In genomic region chr12:110284597-110284996, GRCh38 we compare ENCODE assay signal across 9 cellular contexts. TPM values are rescaled to one million over a fixed set of nuclear protein-coding genes. Genes with fewer than 3 reads are reported as not detected.
DNase-seq lines count a peak whose midpoint lies in the region; ATAC-seq and TF ChIP-seq lines count a peak whose summit lies in the region.
"Had no signal": no experiment of that assay in that cellular context is flagged by ENCODE, and none has a peak within 500 bp of the region (broad histone marks: within the 10 kb centered on the region; RNA-seq: fewer than 3 reads in every experiment).

No MANE protein-coding gene starts in this region.

- TF ChIP-seq CTCF in WTC11 (IDR thresholded peaks at IDR 0.05), result no peak
- no peak for TF ChIP-seq CTCF in fibroblast of the aortic adventitia (IDR thresholded peaks at IDR 0.05; ENCODE audit: insufficient read depth, low read length)
- no peak for TF ChIP-seq CTCF in stomach (IDR thresholded peaks at IDR 0.05)

- peak overlapping the region; percentile 95 for H3K4me3 ChIP-seq in fibroblast of the aortic adventitia (ENCODE audit: low read depth, low read length)
- peak overlapping the region; percentile 13 to 89 (median 82) for H3K4me3 ChIP-seq in stomach

- H3K9me3 Mint-ChIP-seq in activated CD8-positive, alpha-beta memory T cell treated with anti-CD3 and anti-CD28 coated beads, Interleukin-2, amount 10 ng/mL, durations not matched to agents 7 days and 5 days (ENCODE audit: low read depth), result no peaks in the 10 kb centered on the region
- no peaks in the 10 kb centered on the region for H3K9me3 Mint-ChIP-seq in WTC11

- peaks cover 65% of the 10 kb centered on the region for H3K4me1 Mint-ChIP-seq in activated CD8-positive, alpha-beta memory T cell treated with anti-CD3 and anti-CD28 coated beads, Interleukin-2, amount 10 ng/mL, durations not matched to agents 7 days and 5 days
- H3K4me1 Mint-ChIP-seq in WTC11, result peaks cover 54% of the 10 kb centered on the region

- CTCF ChIA-PET in activated CD8-positive, alpha-beta memory T cell treated with anti-CD3 and anti-CD28 coated beads, Interleukin-2, amount 10 ng/mL, durations not matched to agents 7 days and 5 days (lab: Charles Lee), result interaction anchor here (0.6 to 1.4 kb wide), 4 partner anchors 23 to 183 kb away, joined by 3 read pairs; no protein-coding TSS in a partner anchor
- CTCF ChIA-PET in WTC11 (lab: Charles Lee), result no interaction called here

- H3K27me3 Mint-ChIP-seq in activated CD8-positive, alpha-beta memory T cell treated with anti-CD3 and anti-CD28 coated beads, Interleukin-2, amount 10 ng/mL, durations not matched to agents 7 days and 5 days, result peaks cover 5% of the 10 kb centered on the region
- peaks cover 8% of the 10 kb centered on the region for H3K27me3 Mint-ChIP-seq in WTC11 (ENCODE audit: low read depth)

- peak overlapping the region; percentile 98 for H3K4me3 Mint-ChIP-seq in activated CD8-positive, alpha-beta memory T cell treated with anti-CD3 and anti-CD28 coated beads, Interleukin-2, amount 10 ng/mL, durations not matched to agents 7 days and 5 days
- H3K4me3 Mint-ChIP-seq in WTC11, result peak overlapping the region; percentile 89

- POLR2A ChIA-PET in WTC11 (lab: Charles Lee), result no interaction called here

- H3K27me3 ChIP-seq in stomach, result no peaks in the 10 kb centered on the region

- H3K27ac Mint-ChIP-seq in activated CD8-positive, alpha-beta memory T cell treated with anti-CD3 and anti-CD28 coated beads, Interleukin-2, amount 10 ng/mL, durations not matched to agents 7 days and 5 days, result peak overlapping the region; percentile 92
- H3K27ac Mint-ChIP-seq in WTC11, result peak overlapping the region; percentile 75

- no peak for ATAC-seq in activated CD8-positive, alpha-beta memory T cell treated with anti-CD3 and anti-CD28 coated beads, Interleukin-2, amount 10 ng/mL, durations not matched to agents 7 days and 5 days
- ATAC-seq in WTC11, result no peak

- H3K4me1 ChIP-seq in stomach, result peaks cover 48 to 84% (median 67%) of the 10 kb centered on the region in 4 donors

- no peaks in the 10 kb centered on the region for H3K9me3 ChIP-seq in stomach

- peaks cover 9 to 28% (median 25%) of the 10 kb centered on the region in 4 donors for H3K36me3 ChIP-seq in stomach

- H3K27ac ChIP-seq in stomach, result peak overlapping the region in 3 of 5 donors; percentile 33 to 100 (median 99)
- no peak overlapping the region for H3K27ac ChIP-seq in caudate nucleus (ENCODE audit: low read depth, low read length)
- H3K27ac ChIP-seq: C4-2B had no signal

- peaks cover 58% of the 10 kb centered on the region for H3K36me3 Mint-ChIP-seq in activated CD8-positive, alpha-beta memory T cell treated with anti-CD3 and anti-CD28 coated beads, Interleukin-2, amount 10 ng/mL, durations not matched to agents 7 days and 5 days
- H3K36me3 Mint-ChIP-seq in WTC11, result peaks cover 54% of the 10 kb centered on the region

- TF ChIP-seq POLR2A in stomach (IDR thresholded peaks at IDR 0.05), result no peak

- no peak for DNase-seq in activated CD8-positive, alpha-beta memory T cell treated with anti-CD3 and anti-CD28 coated beads, Interleukin-2, amount 10 ng/mL, durations not matched to agents 7 days and 5 days
- no peak for DNase-seq in activated CD8-positive, alpha-beta memory T cell treated with anti-CD3 and anti-CD28 coated beads, Interleukin-2, amount 50 U/mL, for 4 hours
- DNase-seq in WTC11 (ENCODE audit: low spot score) (no peak), fibroblast of the aortic adventitia (ENCODE audit: low read depth) (no peak), stomach (no peak), HT-29 (ENCODE audit: low spot score) (no peak), caudate nucleus (lab: John Stamatoyannopoulos, UW) (no peak), mucosa of gallbladder (ENCODE audit: low spot score) (no peak)

- intact Hi-C loops in stomach (cut with DNase I; ENCODE audit: low total_unique reads), result no loop called here

- TF ChIP-seq EP300 in stomach (IDR thresholded peaks at IDR 0.05), result no peak

TF ChIP-seq in WTC11, 78 proteins besides CTCF, POLR2A, EP300 and RAD21:
- TF ChIP-seq MYBL2 (CRISPR knock-in tag; IDR thresholded peaks at IDR 0.05), result no peak
- TF ChIP-seq, protein P1, sequence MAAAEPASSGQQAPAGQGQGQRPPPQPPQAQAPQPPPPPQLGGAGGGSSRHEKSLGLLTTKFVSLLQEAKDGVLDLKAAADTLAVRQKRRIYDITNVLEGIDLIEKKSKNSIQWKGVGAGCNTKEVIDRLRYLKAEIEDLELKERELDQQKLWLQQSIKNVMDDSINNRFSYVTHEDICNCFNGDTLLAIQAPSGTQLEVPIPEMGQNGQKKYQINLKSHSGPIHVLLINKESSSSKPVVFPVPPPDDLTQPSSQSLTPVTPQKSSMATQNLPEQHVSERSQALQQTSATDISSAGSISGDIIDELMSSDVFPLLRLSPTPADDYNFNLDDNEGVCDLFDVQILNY (CRISPR knock-in tag; IDR thresholded peaks at IDR 0.05), result no peak
- TF ChIP-seq FOXP1 (CRISPR knock-in tag; IDR thresholded peaks at IDR 0.05; ENCODE audit: borderline replicate concordance), result no peak
- no peak for TF ChIP-seq EMX1 (CRISPR knock-in tag; IDR thresholded peaks at IDR 0.05)
- TF ChIP-seq, protein P2, sequence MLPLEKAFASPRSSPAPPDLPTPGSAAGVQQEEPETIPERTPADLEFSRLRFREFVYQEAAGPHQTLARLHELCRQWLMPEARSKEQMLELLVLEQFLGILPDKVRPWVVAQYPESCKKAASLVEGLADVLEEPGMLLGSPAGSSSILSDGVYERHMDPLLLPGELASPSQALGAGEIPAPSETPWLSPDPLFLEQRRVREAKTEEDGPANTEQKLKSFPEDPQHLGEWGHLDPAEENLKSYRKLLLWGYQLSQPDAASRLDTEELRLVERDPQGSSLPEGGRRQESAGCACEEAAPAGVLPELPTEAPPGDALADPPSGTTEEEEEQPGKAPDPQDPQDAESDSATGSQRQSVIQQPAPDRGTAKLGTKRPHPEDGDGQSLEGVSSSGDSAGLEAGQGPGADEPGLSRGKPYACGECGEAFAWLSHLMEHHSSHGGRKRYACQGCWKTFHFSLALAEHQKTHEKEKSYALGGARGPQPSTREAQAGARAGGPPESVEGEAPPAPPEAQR (CRISPR knock-in tag; IDR thresholded peaks at IDR 0.05), result no peak
- TF ChIP-seq, protein P3, sequence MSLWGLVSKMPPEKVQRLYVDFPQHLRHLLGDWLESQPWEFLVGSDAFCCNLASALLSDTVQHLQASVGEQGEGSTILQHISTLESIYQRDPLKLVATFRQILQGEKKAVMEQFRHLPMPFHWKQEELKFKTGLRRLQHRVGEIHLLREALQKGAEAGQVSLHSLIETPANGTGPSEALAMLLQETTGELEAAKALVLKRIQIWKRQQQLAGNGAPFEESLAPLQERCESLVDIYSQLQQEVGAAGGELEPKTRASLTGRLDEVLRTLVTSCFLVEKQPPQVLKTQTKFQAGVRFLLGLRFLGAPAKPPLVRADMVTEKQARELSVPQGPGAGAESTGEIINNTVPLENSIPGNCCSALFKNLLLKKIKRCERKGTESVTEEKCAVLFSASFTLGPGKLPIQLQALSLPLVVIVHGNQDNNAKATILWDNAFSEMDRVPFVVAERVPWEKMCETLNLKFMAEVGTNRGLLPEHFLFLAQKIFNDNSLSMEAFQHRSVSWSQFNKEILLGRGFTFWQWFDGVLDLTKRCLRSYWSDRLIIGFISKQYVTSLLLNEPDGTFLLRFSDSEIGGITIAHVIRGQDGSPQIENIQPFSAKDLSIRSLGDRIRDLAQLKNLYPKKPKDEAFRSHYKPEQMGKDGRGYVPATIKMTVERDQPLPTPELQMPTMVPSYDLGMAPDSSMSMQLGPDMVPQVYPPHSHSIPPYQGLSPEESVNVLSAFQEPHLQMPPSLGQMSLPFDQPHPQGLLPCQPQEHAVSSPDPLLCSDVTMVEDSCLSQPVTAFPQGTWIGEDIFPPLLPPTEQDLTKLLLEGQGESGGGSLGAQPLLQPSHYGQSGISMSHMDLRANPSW (CRISPR knock-in tag; conservative IDR thresholded peaks at IDR 0.05; ENCODE audit: low read depth), result no peak
- TF ChIP-seq ZNF512 (CRISPR knock-in tag; IDR thresholded peaks at IDR 0.05; ENCODE audit: borderline replicate concordance), result no peak
- no peak for TF ChIP-seq USF2 (CRISPR knock-in tag; IDR thresholded peaks at IDR 0.05)
- TF ChIP-seq, protein P4, sequence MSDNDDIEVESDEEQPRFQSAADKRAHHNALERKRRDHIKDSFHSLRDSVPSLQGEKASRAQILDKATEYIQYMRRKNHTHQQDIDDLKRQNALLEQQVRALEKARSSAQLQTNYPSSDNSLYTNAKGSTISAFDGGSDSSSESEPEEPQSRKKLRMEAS (CRISPR knock-in tag; IDR thresholded peaks at IDR 0.05), result no peak
- TF ChIP-seq FOXK1 (CRISPR knock-in tag; IDR thresholded peaks at IDR 0.05), result no peak

RNA-seq across cellular contexts. Expression of gene ATP2A2, which starts 3.5 kb away (rescaled TPM):
- total RNA-seq in activated CD8-positive, alpha-beta memory T cell treated with anti-CD3 and anti-CD28 coated beads, Interleukin-2, amount 10 ng/mL, durations not matched to agents 7 days and 5 days, result 100 to 1,000 TPM; 144 to 193 TPM
- total RNA-seq in WTC11 (2021) (216 to 239 TPM (median 216 TPM) in 3 replicates), fibroblast of the aortic adventitia (ENCODE audit: low replicate concordance) (99.7 and 139 TPM in 2 replicates), stomach (100 to 1,000 TPM; 102 to 202 (median 118) TPM), mucosa of gallbladder (248 TPM)
- polyA plus RNA-seq in stomach, result 10 to 100 TPM; 14.1 to 29.6 (median 23.7) TPM
- 113 and 123 TPM in 2 replicates for total RNA-seq in HT-29 (2014; rRNA removed; shearing (Covaris generic))
